12 cellular contexts compared by ENCODE assay signal in the genomic region with DNA sequence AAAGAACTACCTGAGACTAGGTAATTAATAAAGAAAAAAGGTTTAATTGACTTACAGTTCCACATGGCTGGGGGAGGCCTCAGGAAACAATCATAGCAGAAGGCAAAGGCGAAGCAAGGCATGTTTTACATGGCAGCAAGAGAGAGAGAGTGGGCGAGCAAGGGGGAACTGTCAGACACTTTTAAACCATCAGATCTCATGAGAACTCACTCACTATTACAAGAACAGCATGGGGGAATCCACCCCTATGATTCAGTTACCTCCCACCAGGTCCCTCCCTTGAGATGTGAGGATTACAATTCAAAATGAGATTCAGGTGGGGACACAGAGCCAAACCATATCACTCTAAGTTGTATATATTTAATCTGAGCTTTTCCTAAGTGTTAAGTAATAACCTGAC.
DNase-seq lines count a peak whose midpoint lies in the region; TF ChIP-seq lines count a peak whose summit lies in the region.
"Had no signal": no experiment of that assay in that cellular context is flagged by ENCODE, and none has a peak within 500 bp of the region (broad histone marks: within the 10 kb centered on the region; RNA-seq: fewer than 3 reads in every experiment).

No MANE protein-coding gene starts in this region.

- H3K9me2 ChIP-seq in SK-N-SH = no peaks in the 10 kb centered on the region

- H3K4me2 ChIP-seq in SK-N-SH = no peak overlapping the region

- no peak for TF ChIP-seq RAD21 in SK-N-SH (IDR thresholded peaks at IDR 0.05; ENCODE audit: low read length)

- peak; percentile 7 for DNase-seq in NCI-H2171 treated with DMSO at 0.1 percent for 48 hours (lab: John Stamatoyannopoulos, UW)
- DNase-seq in NCI-H2171 (lab: John Stamatoyannopoulos, UW) = no peak
- DNase-seq in BE2C = peak; percentile 12
- peak; percentile 30 for DNase-seq in WERI-Rb-1
- peak; percentile 9 for DNase-seq in left kidney (ENCODE audit: low read depth, low spot score)
- no peak for DNase-seq in SK-N-SH
- DNase-seq in endothelial cell (ENCODE audit: low spot score) = no peak
- no peak for DNase-seq in effector memory CD4-positive, alpha-beta T cell
- DNase-seq: CD4-positive, alpha-beta memory T cell had no signal

- H3K4me3 Mint-ChIP-seq in endothelial cell (ENCODE audit: unreplicated experiment) = no peak overlapping the region
- H3K4me3 Mint-ChIP-seq: B cell; CD4-positive, alpha-beta memory T cell had no signal

- H3K27ac Mint-ChIP-seq in endothelial cell (ENCODE audit: unreplicated experiment) = no peak overlapping the region
- H3K27ac Mint-ChIP-seq: B cell had no signal

- CTCF ChIA-PET in SK-N-SH (lab: Yijun Ruan, JAX) = no interaction called here

- POLR2A ChIA-PET in SK-N-SH (lab: Yijun Ruan, JAX) = no interaction called here

- H3K4me1 ChIP-seq in BE2C (peaks cover 28% of the 10 kb centered on the region), SK-N-SH (ENCODE audit: control insufficient read depth in 1 of 2, insufficient read depth in 2 of 2, low read depth in 1 of 2, low read length in 1 of 2) (peaks cover 10 to 14% of the 10 kb centered on the region in 2 experiments; a peak in 3 of 4 replicates)
- H3K4me1 ChIP-seq in effector memory CD4-positive, alpha-beta T cell (ENCODE audit: control insufficient read depth, insufficient read depth, low read length, poor library complexity, severe bottlenecking) = no peaks in the 10 kb centered on the region

- 97% methylated on average over 2 of the region's 2 CpGs for WGBS in SK-N-SH (ENCODE audit: low lambda C conversion rate)

- no peaks in the 10 kb centered on the region for H3F3A ChIP-seq in SK-N-SH (replicated peaks; ENCODE audit: insufficient read depth)

- H2AFZ ChIP-seq in SK-N-SH (ENCODE audit: low read depth) = no peak overlapping the region

- no peaks in the 10 kb centered on the region for H4K20me1 ChIP-seq in SK-N-SH (ENCODE audit: insufficient read depth)

- TF ChIP-seq EP300 in SK-N-SH (IDR thresholded peaks at IDR 0.05; ENCODE audit: borderline replicate concordance in 1 of 2, low read depth in 1 of 2, low read length in 1 of 2) = no peak

- no peaks in the 10 kb centered on the region for H3K9me3 Mint-ChIP-seq in endothelial cell (ENCODE audit: unreplicated experiment)

- H3K27me3 ChIP-seq in BE2C (no peaks in the 10 kb centered on the region), WERI-Rb-1 (ENCODE audit: insufficient read depth, low read depth, severe bottlenecking) (no peaks in the 10 kb centered on the region), SK-N-SH (ENCODE audit: insufficient read depth) (no peaks in the 10 kb centered on the region)
- H3K27me3 ChIP-seq in effector memory CD4-positive, alpha-beta T cell (replicated peaks; ENCODE audit: control insufficient read depth, insufficient read depth, low read length, poor library complexity, severe bottlenecking) = no peaks in the 10 kb centered on the region

- H3K4me1 Mint-ChIP-seq in endothelial cell (ENCODE audit: unreplicated experiment) = no peaks in the 10 kb centered on the region
- H3K4me1 Mint-ChIP-seq: B cell had no signal

- H3K9ac ChIP-seq in SK-N-SH = no peak overlapping the region

- H3K27ac ChIP-seq in WERI-Rb-1 = no peak overlapping the region; the same call in 1 of the 2 replicates
- no peak overlapping the region; a peak in 1 of 4 replicates for H3K27ac ChIP-seq in SK-N-SH (ENCODE audit: low read depth in 2 of 2, low read length in 1 of 2)
- H3K27ac ChIP-seq in effector memory CD4-positive, alpha-beta T cell (ENCODE audit: insufficient read depth, low read length, poor library complexity, severe bottlenecking) = no peak overlapping the region
- H3K27ac ChIP-seq: C4-2B had no signal

- no peaks in the 10 kb centered on the region for H3K36me3 Mint-ChIP-seq in endothelial cell (ENCODE audit: low read depth, unreplicated experiment)

- H3K9me3 ChIP-seq in BE2C = no peaks in the 10 kb centered on the region; the same call in 1 of the 2 replicates
- no peaks in the 10 kb centered on the region for H3K9me3 ChIP-seq in WERI-Rb-1 (ENCODE audit: severe bottlenecking)
- no peaks in the 10 kb centered on the region for H3K9me3 ChIP-seq in SK-N-SH
- H3K9me3 ChIP-seq in effector memory CD4-positive, alpha-beta T cell (ENCODE audit: control insufficient read depth, low read length) = no peaks in the 10 kb centered on the region

- H3K27me3 Mint-ChIP-seq in endothelial cell (ENCODE audit: unreplicated experiment) = no peaks in the 10 kb centered on the region
- H3K27me3 Mint-ChIP-seq: B cell; CD4-positive, alpha-beta memory T cell had no signal

- H3K4me3 ChIP-seq in BE2C (ENCODE audit: low read depth, low read length) = no peak overlapping the region
- H3K4me3 ChIP-seq in WERI-Rb-1 (ENCODE audit: low read depth, low read length) = no peak overlapping the region
- H3K4me3 ChIP-seq in SK-N-SH (ENCODE audit: low read depth in 2 of 2, low read length in 1 of 2) = no peak overlapping the region
- no peak overlapping the region for H3K4me3 ChIP-seq in effector memory CD4-positive, alpha-beta T cell (ENCODE audit: insufficient read depth, low read depth, low read length, poor library complexity, severe bottlenecking)
- H3K4me3 ChIP-seq: GM12878 had no signal

- H3K36me3 ChIP-seq in BE2C (peaks cover 3% of the 10 kb centered on the region; the same call in 1 of the 2 replicates), WERI-Rb-1 (no peaks in the 10 kb centered on the region), SK-N-SH (replicated peaks in 1 of 2; ENCODE audit: control insufficient read depth in 1 of 2, insufficient read depth in 2 of 2, low read length in 1 of 2) (no peaks in the 10 kb centered on the region)
- H3K36me3 ChIP-seq in effector memory CD4-positive, alpha-beta T cell (ENCODE audit: control insufficient read depth, insufficient read depth, low read length) = no peaks in the 10 kb centered on the region

- H3K79me2 ChIP-seq in SK-N-SH (ENCODE audit: insufficient read depth) = no peaks in the 10 kb centered on the region

- TF ChIP-seq CTCF in BE2C (IDR thresholded peaks at IDR 0.05; ENCODE audit: low read depth, low read length) = no peak
- no peak for TF ChIP-seq CTCF in WERI-Rb-1 (IDR thresholded peaks at IDR 0.05; ENCODE audit: low read depth, low read length)
- TF ChIP-seq CTCF in SK-N-SH (IDR thresholded peaks at IDR 0.05) = no peak
- no peak for TF ChIP-seq CTCF in endothelial cell (IDR thresholded peaks at IDR 0.05; ENCODE audit: unreplicated experiment)

TF ChIP-seq in SK-N-SH, 30 proteins besides CTCF, POLR2A, EP300 and RAD21:
- TF ChIP-seq TAF1 (IDR thresholded peaks at IDR 0.05; ENCODE audit: borderline replicate concordance, low read depth, low read length) (no peak), NFIC (IDR thresholded peaks at IDR 0.05; ENCODE audit: borderline replicate concordance) (no peak), MEF2A (IDR thresholded peaks at IDR 0.05; ENCODE audit: borderline replicate concordance, low read depth) (no peak), RFX5 (IDR thresholded peaks at IDR 0.05; ENCODE audit: low read length) (no peak), MXI1 (IDR thresholded peaks at IDR 0.05; ENCODE audit: low read depth, low read length) (no peak), YY1 (IDR thresholded peaks at IDR 0.05; ENCODE audit: low read depth) (no peak), EZH2phosphoT487 (IDR thresholded peaks at IDR 0.05; ENCODE audit: borderline replicate concordance, low read depth) (no peak), TCF12 (IDR thresholded peaks at IDR 0.05) (no peak), PBX3 (IDR thresholded peaks at IDR 0.05) (no peak), NRF1 (IDR thresholded peaks at IDR 0.05; ENCODE audit: low read depth, low read length) (no peak)
- TF ChIP-seq, protein P1, sequence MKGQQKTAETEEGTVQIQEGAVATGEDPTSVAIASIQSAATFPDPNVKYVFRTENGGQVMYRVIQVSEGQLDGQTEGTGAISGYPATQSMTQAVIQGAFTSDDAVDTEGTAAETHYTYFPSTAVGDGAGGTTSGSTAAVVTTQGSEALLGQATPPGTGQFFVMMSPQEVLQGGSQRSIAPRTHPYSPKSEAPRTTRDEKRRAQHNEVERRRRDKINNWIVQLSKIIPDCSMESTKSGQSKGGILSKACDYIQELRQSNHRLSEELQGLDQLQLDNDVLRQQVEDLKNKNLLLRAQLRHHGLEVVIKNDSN (IDR thresholded peaks at IDR 0.05; ENCODE audit: borderline replicate concordance, low read depth) = no peak
- TF ChIP-seq, protein P2, sequence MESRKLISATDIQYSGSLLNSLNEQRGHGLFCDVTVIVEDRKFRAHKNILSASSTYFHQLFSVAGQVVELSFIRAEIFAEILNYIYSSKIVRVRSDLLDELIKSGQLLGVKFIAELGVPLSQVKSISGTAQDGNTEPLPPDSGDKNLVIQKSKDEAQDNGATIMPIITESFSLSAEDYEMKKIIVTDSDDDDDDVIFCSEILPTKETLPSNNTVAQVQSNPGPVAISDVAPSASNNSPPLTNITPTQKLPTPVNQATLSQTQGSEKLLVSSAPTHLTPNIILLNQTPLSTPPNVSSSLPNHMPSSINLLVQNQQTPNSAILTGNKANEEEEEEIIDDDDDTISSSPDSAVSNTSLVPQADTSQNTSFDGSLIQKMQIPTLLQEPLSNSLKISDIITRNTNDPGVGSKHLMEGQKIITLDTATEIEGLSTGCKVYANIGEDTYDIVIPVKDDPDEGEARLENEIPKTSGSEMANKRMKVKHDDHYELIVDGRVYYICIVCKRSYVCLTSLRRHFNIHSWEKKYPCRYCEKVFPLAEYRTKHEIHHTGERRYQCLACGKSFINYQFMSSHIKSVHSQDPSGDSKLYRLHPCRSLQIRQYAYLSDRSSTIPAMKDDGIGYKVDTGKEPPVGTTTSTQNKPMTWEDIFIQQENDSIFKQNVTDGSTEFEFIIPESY (IDR thresholded peaks at IDR 0.05; ENCODE audit: borderline replicate concordance, low read depth) = no peak
TF ChIP-seq in SK-N-SH: peak in this region for 0.

Comparison
In these comparisons a context has a peak if more than half of its experiments do, and no peak if none do; other contexts are left out.
1. DNase-seq: peak in NCI-H2171 treated with DMSO at 0.1 percent for 48 hours (single experiment), BE2C (single experiment), WERI-Rb-1 (single experiment) and left kidney (single experiment); none in NCI-H2171 (single experiment), SK-N-SH (single experiment), endothelial cell (single experiment) and effector memory CD4-positive, alpha-beta T cell (0 of 3).